Comparison of ENCODE assay signal across 12 cellular contexts in the genomic region with DNA sequence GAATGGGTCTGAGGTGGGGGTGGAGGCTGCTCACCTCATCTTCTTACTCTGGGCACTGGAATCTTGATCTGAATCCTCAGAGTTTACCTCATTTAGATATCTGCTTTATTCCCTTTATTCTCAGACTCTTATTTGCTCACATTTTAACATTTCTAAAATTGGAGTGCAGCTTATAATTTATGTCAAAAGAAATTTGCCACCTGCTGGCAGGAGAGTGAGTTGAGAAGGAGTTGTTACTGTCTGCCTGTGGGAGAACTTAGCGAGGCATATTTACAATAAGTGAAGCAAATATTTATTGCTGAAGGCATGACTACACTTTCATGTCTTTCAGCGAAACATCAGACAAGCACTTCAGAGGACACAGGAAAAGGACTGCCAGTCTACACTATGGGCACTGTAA. TPM values are rescaled to one million over a fixed set of nuclear protein-coding genes. Genes with fewer than 3 reads are reported as not detected.
DNase-seq lines count a peak whose midpoint lies in the region; ATAC-seq, FAIRE-seq and TF ChIP-seq lines count a peak whose summit lies in the region.
"Had no signal": no experiment of that assay in that cellular context is flagged by ENCODE, and none has a peak within 500 bp of the region (broad histone marks: within the 10 kb centered on the region; RNA-seq: fewer than 3 reads in every experiment).

No MANE protein-coding gene starts in this region.

- no peak for ATAC-seq in stimulated activated effector memory CD8-positive, alpha-beta T cell treated with anti-CD3 and anti-CD28 coated beads, Interleukin-12 subunit alpha, Interleukin-12 subunit beta, amount 100 ng/mL, for 72 hours
- ATAC-seq: right cardiac atrium had no signal

- H3K9me3 Mint-ChIP-seq in stimulated activated effector memory CD8-positive, alpha-beta T cell treated with anti-CD3 and anti-CD28 coated beads, Interleukin-12 subunit alpha, Interleukin-12 subunit beta, amount 100 ng/mL, for 72 hours: no peaks in the 10 kb centered on the region

- no peak overlapping the region for H2AFZ ChIP-seq in SK-N-SH (ENCODE audit: low read depth)
- no peak overlapping the region for H2AFZ ChIP-seq in hepatocyte

- TF ChIP-seq CTCF in AG04450 (IDR thresholded peaks at IDR 0.05; ENCODE audit: low read depth, low read length): peak; percentile 58
- TF ChIP-seq CTCF in GM12873 (IDR thresholded peaks at IDR 0.05; ENCODE audit: insufficient read depth, low read depth, low read length, missing control alignments): peak; percentile 15
- peak; percentile 54 for TF ChIP-seq CTCF in SK-N-SH (IDR thresholded peaks at IDR 0.05)
- TF ChIP-seq CTCF in hepatocyte (IDR thresholded peaks at IDR 0.05; ENCODE audit: poor library complexity): peak; percentile 42

- FAIRE-seq in RCC 7860 (lab: Jason Lieb, UNC): no peak

- H4K20me1 ChIP-seq in SK-N-SH (ENCODE audit: insufficient read depth): no peaks in the 10 kb centered on the region
- H4K20me1 ChIP-seq in hepatocyte (ENCODE audit: insufficient read depth, poor library complexity, severe bottlenecking): no peaks in the 10 kb centered on the region

- WGBS in SK-N-SH (ENCODE audit: low lambda C conversion rate): 83% methylated on average over 2 of the region's 2 CpGs
- WGBS in hepatocyte (ENCODE audit: low lambda C conversion rate, missing lambda C conversion rate): 18% methylated on average over 2 of the region's 2 CpGs

- no peak overlapping the region for H3K4me3 Mint-ChIP-seq in stimulated activated effector memory CD8-positive, alpha-beta T cell treated with anti-CD3 and anti-CD28 coated beads, Interleukin-12 subunit alpha, Interleukin-12 subunit beta, amount 100 ng/mL, for 72 hours

- H3K9me2 ChIP-seq in SK-N-SH: no peaks in the 10 kb centered on the region
- H3K9me2 ChIP-seq in hepatocyte (replicated peaks; ENCODE audit: insufficient read depth): no peaks in the 10 kb centered on the region

- H3K4me3 ChIP-seq in AG04450 (ENCODE audit: low read depth, low read length) (no peak overlapping the region), SK-N-SH (ENCODE audit: low read depth in 2 of 2, low read length in 1 of 2) (no peak overlapping the region), hepatocyte (no peak overlapping the region)
- H3K4me3 ChIP-seq: dorsolateral prefrontal cortex, MG63 had no signal

- no peaks in the 10 kb centered on the region for H3K79me2 ChIP-seq in SK-N-SH (ENCODE audit: insufficient read depth)
- H3K79me2 ChIP-seq in hepatocyte: no peaks in the 10 kb centered on the region

- POLR2A ChIA-PET in AG04450 (lab: Yijun Ruan, JAX): no interaction called here
- POLR2A ChIA-PET in SK-N-SH (lab: Yijun Ruan, JAX): no interaction called here

- no peak for TF ChIP-seq EP300 in SK-N-SH (IDR thresholded peaks at IDR 0.05; ENCODE audit: borderline replicate concordance in 1 of 2, low read depth in 1 of 2, low read length in 1 of 2)

- no peak overlapping the region for H3K4me2 ChIP-seq in SK-N-SH
- H3K4me2 ChIP-seq in hepatocyte: no peak overlapping the region

- H3K9me3 ChIP-seq in AG04450 (ENCODE audit: control insufficient read depth, insufficient read depth, low read length) (no peaks in the 10 kb centered on the region), SK-N-SH (no peaks in the 10 kb centered on the region), hepatocyte (ENCODE audit: low read depth) (no peaks in the 10 kb centered on the region)
- H3K9me3 ChIP-seq: MG63 had no signal

- H3K27ac ChIP-seq in AG04450 (ENCODE audit: low read depth, low read length): no peak overlapping the region
- no peak overlapping the region for H3K27ac ChIP-seq in SK-N-SH (ENCODE audit: low read depth in 2 of 2, low read length in 1 of 2)
- H3K27ac ChIP-seq in hepatocyte: no peak overlapping the region
- H3K27ac ChIP-seq: dorsolateral prefrontal cortex had no signal

- H3K27ac Mint-ChIP-seq in stimulated activated effector memory CD8-positive, alpha-beta T cell treated with anti-CD3 and anti-CD28 coated beads, Interleukin-12 subunit alpha, Interleukin-12 subunit beta, amount 100 ng/mL, for 72 hours: no peak overlapping the region

- no peak for DNase-seq in AG04450 (ENCODE audit: low read depth, low spot score)
- no peak for DNase-seq in SK-N-SH
- DNase-seq in hepatocyte (ENCODE audit: low spot score): no peak
- no peak for DNase-seq in RCC 7860 (ENCODE audit: low spot score)
- DNase-seq in stimulated activated effector memory CD8-positive, alpha-beta T cell treated with anti-CD3 and anti-CD28 coated beads, Interleukin-12 subunit alpha, Interleukin-12 subunit beta, amount 100 ng/mL, for 72 hours (ENCODE audit: low spot score in 2 of 2): no peak
- DNase-seq in SHP77 treated with DMSO at 0.1 percent for 48 hours (lab: John Stamatoyannopoulos, UW): no peak
- DNase-seq in NCI-H82 treated with DMSO at 0.1 percent for 48 hours (lab: John Stamatoyannopoulos, UW; ENCODE audit: unreplicated experiment): no peak
- DNase-seq: dorsolateral prefrontal cortex, kidney glomerular epithelial cell, MG63, right cardiac atrium had no signal

- CTCF ChIA-PET in AG04450 (lab: Charles Lee) (interaction anchor here (0.9 to 1.0 kb wide), 3 partner anchors 47 to 196 kb away, joined by 3 to 5 read pairs (median 4); no protein-coding TSS in a partner anchor), SK-N-SH (lab: Yijun Ruan, JAX) (interaction anchor here (0.7 to 1.3 kb wide), 4 partner anchors 12 to 196 kb away, joined by 3 to 4 read pairs (median 4); no protein-coding TSS in a partner anchor)

- H3K27me3 ChIP-seq in AG04450 (ENCODE audit: control insufficient read depth, insufficient read depth, low read length) (no peaks in the 10 kb centered on the region), SK-N-SH (ENCODE audit: insufficient read depth) (no peaks in the 10 kb centered on the region), hepatocyte (no peaks in the 10 kb centered on the region)
- H3K27me3 ChIP-seq: MG63 had no signal

- H3K36me3 ChIP-seq in SK-N-SH (replicated peaks in 1 of 2; ENCODE audit: control insufficient read depth in 1 of 2, insufficient read depth in 2 of 2, low read length in 1 of 2) (no peaks in the 10 kb centered on the region), hepatocyte (replicated peaks; ENCODE audit: insufficient read depth, low read depth) (no peaks in the 10 kb centered on the region)
- H3K36me3 ChIP-seq: MG63 had no signal

- peak; percentile 44; the same call in 1 of the 2 replicates for TF ChIP-seq RAD21 in SK-N-SH (IDR thresholded peaks at IDR 0.05; ENCODE audit: low read length)

- H3K9ac ChIP-seq in SK-N-SH: no peak overlapping the region

- no peaks in the 10 kb centered on the region for H3K4me1 Mint-ChIP-seq in stimulated activated effector memory CD8-positive, alpha-beta T cell treated with anti-CD3 and anti-CD28 coated beads, Interleukin-12 subunit alpha, Interleukin-12 subunit beta, amount 100 ng/mL, for 72 hours

- H3K36me3 Mint-ChIP-seq in stimulated activated effector memory CD8-positive, alpha-beta T cell treated with anti-CD3 and anti-CD28 coated beads, Interleukin-12 subunit alpha, Interleukin-12 subunit beta, amount 100 ng/mL, for 72 hours: no peaks in the 10 kb centered on the region

- H3K4me1 ChIP-seq in SK-N-SH (ENCODE audit: control insufficient read depth in 1 of 2, insufficient read depth in 2 of 2, low read depth in 1 of 2, low read length in 1 of 2) (peaks cover 7 to 11% of the 10 kb centered on the region in 2 experiments; a peak in 3 of 4 replicates), hepatocyte (ENCODE audit: insufficient read depth) (peaks cover 5% of the 10 kb centered on the region)

- H3F3A ChIP-seq in SK-N-SH (replicated peaks; ENCODE audit: insufficient read depth): no peaks in the 10 kb centered on the region

TF ChIP-seq in SK-N-SH, 30 proteins besides CTCF, POLR2A, EP300 and RAD21:
- peak; percentile 38; the same call in 1 of the 2 replicates for TF ChIP-seq SMC3 (IDR thresholded peaks at IDR 0.05; ENCODE audit: low read depth, low read length)
- TF ChIP-seq, protein P1, sequence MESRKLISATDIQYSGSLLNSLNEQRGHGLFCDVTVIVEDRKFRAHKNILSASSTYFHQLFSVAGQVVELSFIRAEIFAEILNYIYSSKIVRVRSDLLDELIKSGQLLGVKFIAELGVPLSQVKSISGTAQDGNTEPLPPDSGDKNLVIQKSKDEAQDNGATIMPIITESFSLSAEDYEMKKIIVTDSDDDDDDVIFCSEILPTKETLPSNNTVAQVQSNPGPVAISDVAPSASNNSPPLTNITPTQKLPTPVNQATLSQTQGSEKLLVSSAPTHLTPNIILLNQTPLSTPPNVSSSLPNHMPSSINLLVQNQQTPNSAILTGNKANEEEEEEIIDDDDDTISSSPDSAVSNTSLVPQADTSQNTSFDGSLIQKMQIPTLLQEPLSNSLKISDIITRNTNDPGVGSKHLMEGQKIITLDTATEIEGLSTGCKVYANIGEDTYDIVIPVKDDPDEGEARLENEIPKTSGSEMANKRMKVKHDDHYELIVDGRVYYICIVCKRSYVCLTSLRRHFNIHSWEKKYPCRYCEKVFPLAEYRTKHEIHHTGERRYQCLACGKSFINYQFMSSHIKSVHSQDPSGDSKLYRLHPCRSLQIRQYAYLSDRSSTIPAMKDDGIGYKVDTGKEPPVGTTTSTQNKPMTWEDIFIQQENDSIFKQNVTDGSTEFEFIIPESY (IDR thresholded peaks at IDR 0.05; ENCODE audit: borderline replicate concordance, low read depth): no peak

RNA-seq across cellular contexts. Expression of a gene that starts 16.4 kb away (rescaled TPM):
- polyA plus RNA-seq in AG04450 (2011; rRNA removed) (0.11 and 0.12 TPM in 2 replicates), SK-N-SH (2012; rRNA removed) (0.07 and 0.11 TPM in 2 replicates), hepatocyte (0.05 TPM in 1 of 2 replicates, not detected in the other)
- not detected in 2 replicates for polyA minus RNA-seq in AG04450 (2011; rRNA and poly(A)+ RNA removed)
- 0.04 and 0.05 TPM in 2 replicates for polyA plus RNA-seq in SK-N-SH (2012; cell fraction: cytosol; rRNA removed)
- polyA plus RNA-seq in SK-N-SH (2012; cell fraction: nucleus; rRNA removed): 0.46 and 0.64 TPM in 2 replicates
- total RNA-seq in hepatocyte: 0.27 TPM in 1 of 2 replicates, not detected in the other
- total RNA-seq: right cardiac atrium had no signal
- polyA plus RNA-seq: right cardiac atrium had no signal

RNA-seq across cellular contexts. Expression of a gene that starts 23.0 kb away (rescaled TPM):
- polyA plus RNA-seq in AG04450 (2011; rRNA removed) (40.6 and 42.9 TPM in 2 replicates), SK-N-SH (2012; rRNA removed) (16.1 and 19.7 TPM in 2 replicates), hepatocyte (13.4 and 15.4 TPM in 2 replicates)
- 58.1 and 58.4 TPM in 2 replicates for polyA minus RNA-seq in AG04450 (2011; rRNA and poly(A)+ RNA removed)
- 17.1 and 21.4 TPM in 2 replicates for polyA plus RNA-seq in SK-N-SH (2012; cell fraction: cytosol; rRNA removed)
- polyA plus RNA-seq in SK-N-SH (2012; cell fraction: nucleus; rRNA removed): 12.2 and 15.3 TPM in 2 replicates
- total RNA-seq in hepatocyte: 28.3 and 31.2 TPM in 2 replicates
